ENCODE assay signal across 8 cellular contexts in genomic region chr15:74402873-74403589, GRCh38. TPM values are rescaled to one million over a fixed set of nuclear protein-coding genes. Genes with fewer than 3 reads are reported as not detected.
DNase-seq lines count a peak whose midpoint lies in the region; ATAC-seq, FAIRE-seq and TF ChIP-seq lines count a peak whose summit lies in the region.

No MANE protein-coding gene starts in this region.

- in situ Hi-C loops in GM18951 (cut with MboI; ENCODE audit: low sequenced_read_pairs, unreplicated experiment) = no loop called here

- no peak for FAIRE-seq in HTR-8/SVneo (lab: Jason Lieb, UNC)

- peak; percentile 52 for TF ChIP-seq POLR2A in GM18951 (IDR thresholded peaks at IDR 0.05; ENCODE audit: extremely low read depth, insufficient read depth, insufficient read length)

- DNase-seq in activated CD8-positive, alpha-beta memory T cell treated with anti-CD3 and anti-CD28 coated beads for 4 hours (ENCODE audit: low read depth in 2 of 2) = peak; percentile 61 to 78
- DNase-seq in myocyte (ENCODE audit: low read depth) = peak; percentile 91
- no peak for DNase-seq in HTR-8/SVneo (ENCODE audit: insufficient read length, low spot score)
- DNase-seq in NCI-H345 (lab: John Stamatoyannopoulos, UW) = no peak
- DNase-seq in AG08395 (ENCODE audit: low spot score) = no peak
- no peak for DNase-seq in DMS 273 treated with DMSO at 0.1 percent for 48 hours (lab: John Stamatoyannopoulos, UW)

- ATAC-seq in HG03521 (IDR thresholded peaks at IDR 0.05; ENCODE audit: unreplicated experiment) = peak; percentile 32

RNA-seq across cellular contexts. Expression of gene SEMA7A, which starts 30.7 kb away (rescaled TPM):
- 9.5 and 11.4 TPM in 2 replicates for total RNA-seq in myocyte
- polyA plus RNA-seq in myocyte (2012) = 65.2 TPM

RNA-seq across cellular contexts. Expression of gene CYP11A1, which starts 35.6 kb away (rescaled TPM):
- total RNA-seq in myocyte = not detected in 2 replicates
- 0.10 TPM for polyA plus RNA-seq in myocyte (2012)

RNA-seq across cellular contexts. Expression of gene UBL7, which starts 57.9 kb away (rescaled TPM):
- total RNA-seq in myocyte = 44.4 and 63.2 TPM in 2 replicates
- 55.1 TPM for polyA plus RNA-seq in myocyte (2012)

Comparison
In these comparisons a context has a peak if more than half of its experiments do, and no peak if none do; other contexts are left out.
1. DNase-seq: peak in activated CD8-positive, alpha-beta memory T cell treated with anti-CD3 and anti-CD28 coated beads for 4 hours (2 of 2) and myocyte (single experiment); none in HTR-8/SVneo (single experiment), NCI-H345 (single experiment), AG08395 (single experiment) and DMS 273 treated with DMSO at 0.1 percent for 48 hours (single experiment).